Comparison of ENCODE assay signal across 8 cellular contexts in the genomic region with DNA sequence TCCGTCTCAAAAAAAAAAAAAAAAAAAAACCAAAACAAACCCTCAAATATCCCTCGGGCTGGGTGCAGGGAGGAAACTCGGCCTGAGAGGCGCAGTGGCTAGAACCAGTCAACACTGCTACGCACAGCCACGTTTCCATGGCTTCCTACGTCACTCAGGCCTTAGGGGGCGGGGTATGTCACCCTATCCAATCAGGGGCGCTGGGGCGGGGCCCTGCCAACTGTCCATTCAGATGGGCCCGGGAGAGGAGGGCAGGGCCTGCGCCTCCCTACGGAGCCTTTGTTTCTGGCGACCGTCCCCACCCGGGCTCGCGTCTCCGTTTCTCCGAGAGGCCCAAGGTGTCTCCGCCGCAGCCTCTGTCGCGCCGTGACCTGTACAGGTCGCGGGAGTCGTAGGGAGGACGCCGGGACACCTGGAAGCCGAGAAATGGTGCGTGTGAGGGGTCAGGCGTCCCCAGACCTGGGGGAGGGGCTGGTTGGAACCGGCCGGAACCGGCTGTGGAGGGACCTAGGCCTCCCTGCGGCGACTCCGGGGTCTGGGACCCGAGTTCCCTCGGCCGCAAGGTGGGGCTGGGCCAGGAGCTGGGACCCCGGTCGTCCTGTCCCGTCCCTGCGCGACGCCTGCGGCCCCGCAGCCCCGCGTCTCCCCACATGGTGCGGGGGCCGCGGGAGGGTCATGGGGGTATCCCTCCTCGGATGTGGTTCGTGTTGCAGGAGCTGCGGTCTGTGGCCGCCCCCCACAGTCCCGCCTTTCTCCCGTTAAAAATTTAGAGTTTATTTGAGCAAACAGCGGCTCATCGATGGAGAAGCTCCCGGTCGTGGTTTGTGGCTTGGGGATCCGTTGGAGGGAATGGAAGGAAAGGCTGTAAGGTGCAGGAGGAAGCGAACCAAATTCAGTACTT. TPM values are rescaled to one million over a fixed set of nuclear protein-coding genes. Genes with fewer than 3 reads are reported as not detected.
DNase-seq lines count a peak whose midpoint lies in the region; ATAC-seq and TF ChIP-seq lines count a peak whose summit lies in the region.

Gene ZNF627 (plus strand): TSS at position 282 of the 901 bp plus-strand sequence. CDS start 145 bp downstream, at position 427.

- no peaks in the 10 kb centered on the region for H3K36me3 ChIP-seq in SU-DHL-6 (ENCODE audit: low read length)
- H3K36me3 ChIP-seq in adipocyte (ENCODE audit: control insufficient read depth, insufficient read depth, low read length, severe bottlenecking) = no peaks in the 10 kb centered on the region
- H3K36me3 ChIP-seq in trophoblast cell (ENCODE audit: control insufficient read depth in 1 of 2, insufficient read depth in 2 of 2, low read length in 2 of 2) = peaks cover 7 to 8% of the 10 kb centered on the region in 2 experiments
- no peaks in the 10 kb centered on the region for H3K36me3 ChIP-seq in transverse colon

- H2BK120ac ChIP-seq in trophoblast cell (ENCODE audit: insufficient read depth, low read length, poor library complexity) = peak within 1 kb of the TSS; percentile 96

- DNase-seq in NCI-H128 (lab: John Stamatoyannopoulos, UW; ENCODE audit: unreplicated experiment) = peak; percentile 95
- DNase-seq in adipocyte (ENCODE audit: low read depth) = peak; percentile 99
- DNase-seq in cardiac septum (ENCODE audit: low spot score) = peak; percentile 99
- peak; percentile 99 for DNase-seq in trophoblast cell
- peak; percentile 100 for DNase-seq in transverse colon

- peak within 1 kb of the TSS; percentile 99 for H3K18ac ChIP-seq in trophoblast cell (ENCODE audit: low read length)

- H3K4ac ChIP-seq in trophoblast cell (ENCODE audit: low read depth, low read length) = peak within 1 kb of the TSS; percentile 96

- H3K79me2 ChIP-seq in SU-DHL-6 (ENCODE audit: insufficient read depth, low read length) = peaks cover 19% of the 10 kb centered on the region
- peaks cover 21% of the 10 kb centered on the region for H3K79me2 ChIP-seq in trophoblast cell (ENCODE audit: control insufficient read depth, insufficient read depth, low read length, poor library complexity)

- no peak for TF ChIP-seq EP300 in transverse colon (IDR thresholded peaks at IDR 0.05; ENCODE audit: low read depth)

- peak within 1 kb of the TSS; percentile 97 for H4K91ac ChIP-seq in trophoblast cell (ENCODE audit: low read depth, low read length)

- H3K4me2 ChIP-seq in SU-DHL-6 (ENCODE audit: low read depth, low read length, poor library complexity, severe bottlenecking) (peak within 1 kb of the TSS; percentile 74), trophoblast cell (ENCODE audit: low read length) (peak within 1 kb of the TSS; percentile 71)

- H3K27ac ChIP-seq in SU-DHL-6 (ENCODE audit: low read depth, low read length) = peak within 1 kb of the TSS; percentile 33
- H3K27ac ChIP-seq in trophoblast cell (ENCODE audit: low read depth, low read length) = peak within 1 kb of the TSS; percentile 92
- H3K27ac ChIP-seq in transverse colon = peak within 1 kb of the TSS; percentile 87 to 95 (median 88)

- H3K4me3 ChIP-seq in SU-DHL-6 (ENCODE audit: insufficient read depth, low read length, poor library complexity, severe bottlenecking) (peak within 1 kb of the TSS; percentile 83), adipocyte (ENCODE audit: low read length) (peak within 1 kb of the TSS; percentile 93), trophoblast cell (ENCODE audit: low read depth, low read length) (peak within 1 kb of the TSS; percentile 95), transverse colon (peak within 1 kb of the TSS; percentile 72 to 91 (median 80))

- H3K79me1 ChIP-seq in trophoblast cell (ENCODE audit: low read length) = peaks cover 7% of the 10 kb centered on the region

- H3K9ac ChIP-seq in SU-DHL-6 (ENCODE audit: low read length) = peak within 1 kb of the TSS; percentile 82
- H3K9ac ChIP-seq in adipocyte (ENCODE audit: low read length) = peak within 1 kb of the TSS; percentile 97
- peak within 1 kb of the TSS; percentile 97 for H3K9ac ChIP-seq in trophoblast cell (ENCODE audit: low read length)

- H2BK5ac ChIP-seq in trophoblast cell (ENCODE audit: low read depth, low read length, poor library complexity) = peak within 1 kb of the TSS; percentile 98

- peak within 1 kb of the TSS; percentile 100 for H4K8ac ChIP-seq in trophoblast cell (ENCODE audit: low read depth, low read length)

- ATAC-seq in HG02678 (IDR thresholded peaks at IDR 0.05; ENCODE audit: unreplicated experiment) = peak; percentile 98

- no peaks in the 10 kb centered on the region; the same call in 1 of the 2 replicates for H3F3A ChIP-seq in SU-DHL-6 (ENCODE audit: insufficient read depth)

- TF ChIP-seq POLR2A in transverse colon (IDR thresholded peaks at IDR 0.05) = peak; percentile 97

- in situ Hi-C loops in transverse colon (cut with MboI; ENCODE audit: low pct_ligation_motif_present in 1 of 4, low pct_unique_long_range_greater_than_20kb in 1 of 4, low sequenced_read_pairs in 3 of 4) = no loop called here

- no peak within 1 kb of the TSS for H3K23ac ChIP-seq in trophoblast cell (ENCODE audit: low read length)

- H2AFZ ChIP-seq in SU-DHL-6 (ENCODE audit: low read depth, low read length, severe bottlenecking) (peak within 1 kb of the TSS; percentile 45), trophoblast cell (ENCODE audit: insufficient read depth, low read length, poor library complexity) (peak within 1 kb of the TSS; percentile 72)

- H2BK12ac ChIP-seq in trophoblast cell (ENCODE audit: low read length) = peak within 1 kb of the TSS; percentile 51

- no CpG with 5 or more reads among the region's 67 CpGs for WGBS in trophoblast cell (ENCODE audit: extremely low coverage, insufficient coverage, insufficient read length)
- WGBS in transverse colon (ENCODE audit: low coverage in 1 of 2), 2 donors = 0 to 1% methylated on average over 1 to 36 of the region's 67 CpGs

- H3K27me3 ChIP-seq in SU-DHL-6 (ENCODE audit: low read length) (no peaks in the 10 kb centered on the region), adipocyte (replicated peaks; ENCODE audit: control insufficient read depth, insufficient read depth, low read length) (no peaks in the 10 kb centered on the region), trophoblast cell (ENCODE audit: insufficient read depth, low read length) (no peaks in the 10 kb centered on the region), transverse colon (no peaks in the 10 kb centered on the region)

- peak within 1 kb of the TSS; percentile 99 for H3K14ac ChIP-seq in trophoblast cell (ENCODE audit: low read length)

- intact Hi-C loops in cardiac septum (cut with DNase I) = no loop called here
- intact Hi-C loops in transverse colon (cut with DNase I; ENCODE audit: low total_unique reads) = no loop called here

- H3K4me1 ChIP-seq in adipocyte (ENCODE audit: control insufficient read depth, insufficient read depth, low read length) (peaks cover 6% of the 10 kb centered on the region), trophoblast cell (ENCODE audit: control insufficient read depth in 1 of 2, insufficient read depth in 2 of 2, low read length in 2 of 2) (peaks cover 4 to 8% of the 10 kb centered on the region in 2 experiments), transverse colon (peaks cover 7 to 27% (median 11%) of the 10 kb centered on the region in 4 donors)

- no peaks in the 10 kb centered on the region for H3K9me2 ChIP-seq in SU-DHL-6 (replicated peaks; ENCODE audit: insufficient read depth, low read length)

- TF ChIP-seq CTCF in GM12872 (IDR thresholded peaks at IDR 0.05; ENCODE audit: insufficient read depth, low read depth, low read length) (peak; percentile 22; the same call in 1 of the 3 replicates), SU-DHL-6 (IDR thresholded peaks at IDR 0.05; ENCODE audit: insufficient read depth, low read length, poor library complexity, severe bottlenecking) (no peak), transverse colon (IDR thresholded peaks at IDR 0.05) (peak; percentile 19 to 65 (median 25))

- H4K20me1 ChIP-seq in SU-DHL-6 (ENCODE audit: low read depth, low read length) = no peaks in the 10 kb centered on the region

- H4K12ac ChIP-seq in trophoblast cell (ENCODE audit: low read depth, low read length) = peak within 1 kb of the TSS; percentile 100

- no peaks in the 10 kb centered on the region for H3K9me3 ChIP-seq in SU-DHL-6 (ENCODE audit: insufficient read depth, low read length)
- H3K9me3 ChIP-seq in adipocyte (ENCODE audit: control insufficient read depth, low read length) = no peaks in the 10 kb centered on the region
- no peaks in the 10 kb centered on the region for H3K9me3 ChIP-seq in trophoblast cell (ENCODE audit: insufficient read depth, low read depth, low read length)
- H3K9me3 ChIP-seq in transverse colon = no peaks in the 10 kb centered on the region

- H2AK5ac ChIP-seq in trophoblast cell (ENCODE audit: low read length) = peak within 1 kb of the TSS; percentile 96

RNA-seq across cellular contexts. Expression of gene ZNF627, which starts in this region (rescaled TPM):
- 6.4 TPM for total RNA-seq in cardiac septum
- 9.9 and 10.1 TPM in 2 replicates for polyA plus RNA-seq in trophoblast cell (2013)
- 10 to 100 TPM in 1 of 4 donors, 1 to 10 TPM in 2, under 1 TPM in 1; 0.40 to 10.2 (median 7.0) TPM for total RNA-seq in transverse colon

Comparison
In these comparisons a context has a peak if more than half of its experiments do, and no peak if none do; other contexts are left out.
1. Peak in every context shown above with its lines: DNase-seq, ATAC-seq, H3K4me3 ChIP-seq and H3K27ac ChIP-seq.
2. H3K27ac ChIP-seq: peak in every context shown above with its lines; median percentile 92 in trophoblast cell; 88 in transverse colon; 33 in SU-DHL-6.